ENCODE assay signal across 8 cellular contexts in the genomic region with DNA sequence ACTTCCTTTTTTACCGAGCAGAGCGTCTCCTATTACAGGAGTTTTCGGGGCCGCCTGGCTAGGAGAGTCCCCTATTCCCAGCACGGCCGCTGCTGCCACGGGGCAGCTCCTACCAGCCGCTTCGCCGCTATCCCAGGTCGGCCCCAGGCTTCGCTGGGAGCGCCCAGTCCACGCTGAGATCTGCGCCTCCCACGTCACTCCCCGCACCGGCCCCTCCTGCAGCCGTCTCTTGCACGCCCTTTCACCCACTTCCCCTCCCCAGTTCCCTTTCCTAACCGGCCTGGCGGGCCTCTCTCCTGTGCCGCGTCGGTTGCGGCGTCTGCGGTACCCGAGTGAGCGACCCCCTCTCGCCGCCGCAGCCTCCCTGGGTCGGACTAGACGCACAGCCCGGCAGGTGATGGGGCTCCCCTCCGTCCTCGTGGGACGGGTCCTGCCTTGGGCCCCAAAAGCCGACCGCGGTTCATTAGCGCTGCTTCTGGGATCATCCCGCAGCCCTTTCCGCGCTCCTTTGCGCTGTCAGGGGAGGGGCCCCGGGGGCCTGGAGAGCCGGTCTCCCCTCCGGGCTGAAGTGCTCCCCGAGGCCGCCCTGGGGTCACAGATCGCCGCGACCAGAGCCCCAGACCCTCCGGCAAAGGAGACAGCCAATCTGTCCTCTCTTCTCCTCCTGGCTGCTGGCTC.
A peak's percentile ranks its signal among the peaks of the same experiment; 100 is the strongest.
DNase-seq lines count a peak whose midpoint lies in the region; ATAC-seq lines count a peak whose summit lies in the region.

No MANE protein-coding gene starts in this region.

- DNase-seq in GF-D8 (lab: John Stamatoyannopoulos, UW) (peak; percentile 52), NOMO-1 (lab: John Stamatoyannopoulos, UW; ENCODE audit: unreplicated experiment in 2 of 2) (peak; percentile 85 to 89), cardiac septum (ENCODE audit: low spot score) (peak; percentile 93)
- DNase-seq in activated T-cell treated with anti-CD3 and anti-CD28 coated beads, Interleukin-2, amount 50 U/mL, for 1 hour = peak; percentile 68
- peak in 2 of 3 donors; percentile 22 to 42 for DNase-seq in stimulated activated CD4-positive, alpha-beta T cell treated with anti-CD3 and anti-CD28 coated beads, Interleukin-12 subunit alpha, Interleukin-12 subunit beta, amount 100 ng/mL, for 48 hours (ENCODE audit: low read depth in 2 of 3, low spot score in 1 of 3)

- ATAC-seq in HG02571 (IDR thresholded peaks at IDR 0.05; ENCODE audit: unreplicated experiment) (peak; percentile 51), HG02840 (IDR thresholded peaks at IDR 0.05; ENCODE audit: low FRiP score, unreplicated experiment) (no peak), HG03565 (IDR thresholded peaks at IDR 0.05; ENCODE audit: unreplicated experiment) (no peak)

- intact Hi-C loops in cardiac septum (cut with DNase I) = no loop called here

Comparison
In these comparisons a context has a peak if more than half of its experiments do, and no peak if none do; other contexts are left out.
1. DNase-seq: peak in every context shown above with its lines; median percentile 93 in cardiac septum; 87 in NOMO-1; 68 in activated T-cell treated with anti-CD3 and anti-CD28 coated beads, Interleukin-2, amount 50 U/mL, for 1 hour; 52 in GF-D8; 32 in stimulated activated CD4-positive, alpha-beta T cell treated with anti-CD3 and anti-CD28 coated beads, Interleukin-12 subunit alpha, Interleukin-12 subunit beta, amount 100 ng/mL, for 48 hours.